25 cellular contexts compared by ENCODE assay signal in genomic region chr10:57897611-57898010, GRCh38.
"Had no signal": no experiment of that assay in that cellular context is flagged by ENCODE, and none has a peak within 500 bp of the region (broad histone marks: within the 10 kb centered on the region; RNA-seq: fewer than 3 reads in every experiment).

No MANE protein-coding gene starts in this region.

- H3K27ac ChIP-seq: brain microvascular endothelial cell, gastroesophageal sphincter, spleen, tibial nerve, VCaP had no signal

- H3K4me1 ChIP-seq: gastroesophageal sphincter, spleen, tibial nerve had no signal

- H3K27ac Mint-ChIP-seq: activated CD4-positive, alpha-beta memory T cell treated with anti-CD3 and anti-CD28 coated beads, Interleukin-2, amount 10 ng/mL, durations not matched to agents 7 days and 5 days; activated CD4-positive, alpha-beta T cell treated with anti-CD3 and anti-CD28 coated beads, Interleukin-2, amount 10 ng/mL, durations not matched to agents 7 days and 5 days; activated T-helper 17 cell treated with anti-CD3 and anti-CD28 coated beads, Interleukin-2, amount 50 U/mL, for 72 hours; mesothelial cell of epicardium; natural killer cell treated with Interleukin-12 subunit alpha and Interleukin-12 subunit beta and Interleukin-15 and Interleukin-18, amount 100 ng/mL, for 72 hours; T-helper 1 cell treated with Interleukin-12 subunit alpha and Interleukin-12 subunit beta and Interleukin-4 antibody, amounts not matched to agents 30 μg/mL and 1 μg/mL, for 36 hours had no signal

- H3K4me3 ChIP-seq: gastroesophageal sphincter, spleen, tibial nerve had no signal

- H3K4me3 Mint-ChIP-seq: activated CD4-positive, alpha-beta memory T cell treated with anti-CD3 and anti-CD28 coated beads, Interleukin-2, amount 10 ng/mL, durations not matched to agents 7 days and 5 days; activated CD4-positive, alpha-beta T cell treated with anti-CD3 and anti-CD28 coated beads, Interleukin-2, amount 10 ng/mL, durations not matched to agents 7 days and 5 days; activated T-cell treated with anti-CD3 and anti-CD28 coated beads, Interleukin-2, amount 50 U/mL, for 4 hours; activated T-helper 17 cell treated with anti-CD3 and anti-CD28 coated beads, Interleukin-2, amount 50 U/mL, for 72 hours; mesothelial cell of epicardium; natural killer cell treated with Interleukin-12 subunit alpha and Interleukin-12 subunit beta and Interleukin-15 and Interleukin-18, amount 100 ng/mL, for 72 hours; T-helper 1 cell treated with Interleukin-12 subunit alpha and Interleukin-12 subunit beta and Interleukin-4 antibody, amounts not matched to agents 30 μg/mL and 1 μg/mL, for 36 hours had no signal

- H3K9me3 Mint-ChIP-seq: activated T-cell treated with anti-CD3 and anti-CD28 coated beads, Interleukin-2, amount 50 U/mL, for 4 hours had no signal

- H3K27me3 ChIP-seq: brain microvascular endothelial cell, gastroesophageal sphincter, spleen, tibial nerve had no signal

- H3K27me3 Mint-ChIP-seq: activated CD4-positive, alpha-beta memory T cell treated with anti-CD3 and anti-CD28 coated beads, Interleukin-2, amount 10 ng/mL, durations not matched to agents 7 days and 5 days; activated CD4-positive, alpha-beta T cell treated with anti-CD3 and anti-CD28 coated beads, Interleukin-2, amount 10 ng/mL, durations not matched to agents 7 days and 5 days; activated T-helper 17 cell treated with anti-CD3 and anti-CD28 coated beads, Interleukin-2, amount 50 U/mL, for 72 hours; natural killer cell treated with Interleukin-12 subunit alpha and Interleukin-12 subunit beta and Interleukin-15 and Interleukin-18, amount 100 ng/mL, for 72 hours had no signal

- H3K4me1 Mint-ChIP-seq: activated CD4-positive, alpha-beta memory T cell treated with anti-CD3 and anti-CD28 coated beads, Interleukin-2, amount 10 ng/mL, durations not matched to agents 7 days and 5 days; activated CD4-positive, alpha-beta T cell treated with anti-CD3 and anti-CD28 coated beads, Interleukin-2, amount 10 ng/mL, durations not matched to agents 7 days and 5 days; activated T-helper 17 cell treated with anti-CD3 and anti-CD28 coated beads, Interleukin-2, amount 50 U/mL, for 72 hours; mesothelial cell of epicardium had no signal

- H3K36me3 ChIP-seq: brain microvascular endothelial cell, gastroesophageal sphincter, spleen, tibial nerve had no signal

- DNase-seq: activated CD4-positive, alpha-beta memory T cell treated with anti-CD3 and anti-CD28 coated beads, Interleukin-2, amount 10 ng/mL, durations not matched to agents 7 days and 5 days; activated CD4-positive, alpha-beta T cell treated with anti-CD3 and anti-CD28 coated beads for 1 hour; activated CD4-positive, alpha-beta T cell treated with anti-CD3 and anti-CD28 coated beads, Interleukin-2, amount 10 ng/mL, durations not matched to agents 7 days and 5 days; activated CD8-positive, alpha-beta memory T cell treated with anti-CD3 and anti-CD28 coated beads, Interleukin-2, amount 50 U/mL, for 48 hours; activated gamma-delta T cell treated with Interleukin-2 at 50 U/mL for 16 hours; activated naive CD4-positive, alpha-beta T cell treated with anti-CD3 and anti-CD28 coated beads, Interleukin-2, amount 50 U/mL, for 16 hours; activated T-cell treated with anti-CD3 and anti-CD28 coated beads, Interleukin-2, amount 50 U/mL, for 4 hours; amniotic stem cell; brain microvascular endothelial cell; hippocampal formation; left cardiac atrium; posterior cingulate gyrus; right cardiac atrium; spleen; stimulated activated CD4-positive, alpha-beta T cell treated with anti-CD3 and anti-CD28 coated beads, Interleukin-2, amount 100 ng/mL, for 48 hours; stimulated activated naive CD4-positive, alpha-beta T cell treated with Interleukin-2 at 50 U/mL for 16 hours; SW 1271; T1000 had no signal

- ATAC-seq: activated T-cell treated with anti-CD3 and anti-CD28 coated beads, Interleukin-2, amount 50 U/mL, for 4 hours; activated T-helper 17 cell treated with anti-CD3 and anti-CD28 coated beads, Interleukin-2, amount 50 U/mL, for 72 hours; gastroesophageal sphincter; left cardiac atrium; natural killer cell treated with Interleukin-12 subunit alpha and Interleukin-12 subunit beta and Interleukin-15 and Interleukin-18, amount 100 ng/mL, for 72 hours; right cardiac atrium had no signal

- H3K9me3 ChIP-seq: tibial nerve had no signal

- H3K36me3 Mint-ChIP-seq: mesothelial cell of epicardium; natural killer cell treated with Interleukin-12 subunit alpha and Interleukin-12 subunit beta and Interleukin-15 and Interleukin-18, amount 100 ng/mL, for 72 hours had no signal
